In genomic region chr11:46389450-46390330, GRCh38 we compare ENCODE assay signal across 1 cellular context.
TF ChIP-seq lines count a peak whose summit lies in the region.

No MANE protein-coding gene starts in this region.

TF ChIP-seq in HEK293, 187 proteins besides CTCF, POLR2A, EP300 and RAD21 (continued from another document and continues in another):
- TF ChIP-seq BCL6B (tag by site-specific recombination; IDR thresholded peaks at IDR 0.05), result no peak
- TF ChIP-seq ZNF677 (tag by site-specific recombination; IDR thresholded peaks at IDR 0.05), result no peak
- no peak for TF ChIP-seq OVOL3 (tag by site-specific recombination; IDR thresholded peaks at IDR 0.05)
- no peak for TF ChIP-seq ZNF239 (tag by site-specific recombination; IDR thresholded peaks at IDR 0.05)
- no peak for TF ChIP-seq PRDM4 (tag by site-specific recombination; IDR thresholded peaks at IDR 0.05)
- no peak for TF ChIP-seq YY2 (tag by site-specific recombination; IDR thresholded peaks at IDR 0.05)
- no peak for TF ChIP-seq ZNF266 (tag by site-specific recombination; IDR thresholded peaks at IDR 0.05; ENCODE audit: low read depth)
- no peak for TF ChIP-seq ZNF548 (tag by site-specific recombination; IDR thresholded peaks at IDR 0.05)
- TF ChIP-seq ZFHX2 (tag by site-specific recombination; conservative IDR thresholded peaks at IDR 0.05), result peak; percentile 79
- no peak for TF ChIP-seq ZNF37A (tag by site-specific recombination; IDR thresholded peaks at IDR 0.05)
- TF ChIP-seq KLF7 (tag by site-specific recombination; IDR thresholded peaks at IDR 0.05; ENCODE audit: borderline replicate concordance), result peak; percentile 22; the same call in 1 of the 2 replicates
- no peak for TF ChIP-seq ZNF837 (tag by site-specific recombination; IDR thresholded peaks at IDR 0.05)
- no peak for TF ChIP-seq ZNF214 (tag by site-specific recombination; IDR thresholded peaks at IDR 0.05; ENCODE audit: borderline replicate concordance)
- no peak for TF ChIP-seq ZNF148 (tag by site-specific recombination; IDR thresholded peaks at IDR 0.05; ENCODE audit: borderline replicate concordance)
- no peak for TF ChIP-seq ELK4 (IDR thresholded peaks at IDR 0.05; ENCODE audit: borderline replicate concordance, low read depth, low read length)
- TF ChIP-seq ZSCAN23 (tag by site-specific recombination; IDR thresholded peaks at IDR 0.05), result no peak
- no peak for TF ChIP-seq ZNF544 (tag by site-specific recombination; IDR thresholded peaks at IDR 0.05)
- TF ChIP-seq ZNF169 (tag by site-specific recombination; IDR thresholded peaks at IDR 0.05), result no peak
- TF ChIP-seq ZNF280D (tag by site-specific recombination; IDR thresholded peaks at IDR 0.05), result no peak
- TF ChIP-seq ZNF174 (tag by site-specific recombination; IDR thresholded peaks at IDR 0.05), result no peak
- 0 out of 2 replicates have a peak, but pooled peaks have one; percentile 59 for TF ChIP-seq ZBTB48 (tag by site-specific recombination; IDR thresholded peaks at IDR 0.05)
- TF ChIP-seq KLF8 (tag by site-specific recombination; IDR thresholded peaks at IDR 0.05), result peak; percentile 79; the same call in 1 of the 2 replicates
- TF ChIP-seq ZEB2 (tag by site-specific recombination; IDR thresholded peaks at IDR 0.05), result peak; percentile 79
- no peak for TF ChIP-seq ZBTB6 (tag by site-specific recombination; IDR thresholded peaks at IDR 0.05)
- 0 out of 2 replicates have a peak, but pooled peaks have one; percentile 34 for TF ChIP-seq ZXDB (tag by site-specific recombination; IDR thresholded peaks at IDR 0.05)
- TF ChIP-seq ZBTB8A (tag by site-specific recombination; IDR thresholded peaks at IDR 0.05), result peak; percentile 67
- TF ChIP-seq HOXC10 (CRISPR knock-in tag; IDR thresholded peaks at IDR 0.05), result no peak
- no peak for TF ChIP-seq ZNF354C (tag by site-specific recombination; IDR thresholded peaks at IDR 0.05; ENCODE audit: borderline replicate concordance, low read depth)
- TF ChIP-seq ZBTB20 (tag by site-specific recombination; IDR thresholded peaks at IDR 0.05), result peak; percentile 60; the same call in 1 of the 2 replicates
- TF ChIP-seq ZNF202 (tag by site-specific recombination; IDR thresholded peaks at IDR 0.05; ENCODE audit: borderline replicate concordance), result no peak
- TF ChIP-seq ZNF391 (tag by site-specific recombination; IDR thresholded peaks at IDR 0.05; ENCODE audit: borderline replicate concordance, low read depth), result no peak
- no peak for TF ChIP-seq ZNF311 (tag by site-specific recombination; IDR thresholded peaks at IDR 0.05; ENCODE audit: borderline replicate concordance)
- no peak for TF ChIP-seq ZSCAN16 (tag by site-specific recombination; IDR thresholded peaks at IDR 0.05)
- no peak for TF ChIP-seq ZNF513 (tag by site-specific recombination; IDR thresholded peaks at IDR 0.05)
- no peak for TF ChIP-seq ZNF521 (tag by site-specific recombination; IDR thresholded peaks at IDR 0.05)
- no peak for TF ChIP-seq INSM2 (tag by site-specific recombination; IDR thresholded peaks at IDR 0.05)
- no peak for TF ChIP-seq ZNF426 (tag by site-specific recombination; IDR thresholded peaks at IDR 0.05)
- peak; percentile 65 for TF ChIP-seq PATZ1 (tag by site-specific recombination; IDR thresholded peaks at IDR 0.05)
- no peak for TF ChIP-seq ZNF530 (tag by site-specific recombination; IDR thresholded peaks at IDR 0.05; ENCODE audit: low read depth)
- no peak for TF ChIP-seq ZNF510 (tag by site-specific recombination; IDR thresholded peaks at IDR 0.05; ENCODE audit: insufficient replicate concordance)
- no peak for TF ChIP-seq ZNF138 (tag by site-specific recombination; IDR thresholded peaks at IDR 0.05; ENCODE audit: borderline replicate concordance)
- no peak for TF ChIP-seq ZNF596 (tag by site-specific recombination; IDR thresholded peaks at IDR 0.05)
- TF ChIP-seq ZNF398 (tag by site-specific recombination; IDR thresholded peaks at IDR 0.05), result peak; percentile 51; the same call in 1 of the 2 replicates
- TF ChIP-seq ZFP3 (tag by site-specific recombination; IDR thresholded peaks at IDR 0.05; ENCODE audit: low read depth), result no peak
